14 cellular contexts compared by ENCODE assay signal in genomic region chr21:42343101-42343500, GRCh38. TPM values are rescaled to one million over a fixed set of nuclear protein-coding genes. Genes with fewer than 3 reads are reported as not detected.
A peak's percentile ranks its signal among the peaks of the same experiment; 100 is the strongest.
DNase-seq lines count a peak whose midpoint lies in the region; TF ChIP-seq lines count a peak whose summit lies in the region.
"Had no signal": no experiment of that assay in that cellular context is flagged by ENCODE, and none has a peak within 500 bp of the region (broad histone marks: within the 10 kb centered on the region; RNA-seq: fewer than 3 reads in every experiment).

No MANE protein-coding gene starts in this region.

- TF ChIP-seq CTCF in H9 (conservative IDR thresholded peaks at IDR 0.05) (no peak), VCaP (conservative IDR thresholded peaks at IDR 0.05) (no peak)

- no peak overlapping the region for H2AFZ ChIP-seq in H9 (ENCODE audit: low read length)

- no peak overlapping the region for H3K18ac ChIP-seq in H9 (ENCODE audit: insufficient read length, low read depth, low read length)

- no peaks in the 10 kb centered on the region for H3K36me3 Mint-ChIP-seq in H9 (ENCODE audit: insufficient read depth in 1 of 3, low read depth in 3 of 3)

- H3K27ac ChIP-seq in H9 (ENCODE audit: insufficient read length, low read depth, low read length) (no peak overlapping the region), VCaP (peak overlapping the region; percentile 21; the same call in 1 of the 2 replicates)
- H3K27ac ChIP-seq: A549, BLaER1, HL-60 had no signal

- H3K23ac ChIP-seq in H9 (ENCODE audit: insufficient read length, low read depth, low read length), result no peak overlapping the region

- no peak overlapping the region for H2BK120ac ChIP-seq in H9 (ENCODE audit: low read depth, low read length, poor library complexity, severe bottlenecking)

- no peak overlapping the region for H3K14ac ChIP-seq in H9 (ENCODE audit: insufficient read depth, low read length)

- no peaks in the 10 kb centered on the region for H4K20me1 ChIP-seq in H9 (ENCODE audit: control insufficient read depth, insufficient read depth, insufficient read length)
- H4K20me1 ChIP-seq: BLaER1 had no signal

- H3K23me2 ChIP-seq in H9 (ENCODE audit: insufficient read length, low read depth, low read length, poor library complexity, severe bottlenecking), result no peaks in the 10 kb centered on the region

- no CpG with 5 or more reads among the region's 10 CpGs for WGBS in H9 (ENCODE audit: extremely low coverage, insufficient read length, low lambda C conversion rate)

- H4K8ac ChIP-seq in H9 (replicated peaks; ENCODE audit: insufficient read length, low read depth, low read length), result no peak overlapping the region

- H3K56ac ChIP-seq in H9 (ENCODE audit: insufficient read length, low read depth, low read length), result no peak overlapping the region

- H2BK15ac ChIP-seq in H9 (ENCODE audit: low read depth, low read length), result no peak overlapping the region

- H2BK5ac ChIP-seq in H9 (ENCODE audit: insufficient read length, low read length), result no peak overlapping the region

- H3K27me3 ChIP-seq in H9 (ENCODE audit: insufficient read depth, low read length) (no peaks in the 10 kb centered on the region), H7 (ENCODE audit: control insufficient read depth, insufficient read depth, low read length) (no peaks in the 10 kb centered on the region)
- H3K27me3 ChIP-seq: BLaER1 had no signal

- no peak overlapping the region for H2AK5ac ChIP-seq in H9 (ENCODE audit: insufficient read length, low read length)

- no peaks in the 10 kb centered on the region for H3K9me3 Mint-ChIP-seq in H9

- H3K4me1 ChIP-seq in H9 (ENCODE audit: insufficient read depth, low read length), result peaks cover 1% of the 10 kb centered on the region; the same call in 1 of the 2 replicates
- H3K4me1 ChIP-seq: A549 had no signal

- no peak overlapping the region for H3K9ac ChIP-seq in H9 (ENCODE audit: extremely low read depth, insufficient read length, low read length)
- H3K9ac ChIP-seq: BLaER1 had no signal

- H3K79me2 ChIP-seq in H9 (ENCODE audit: insufficient read depth, low read length), result no peaks in the 10 kb centered on the region

- H3T11ph ChIP-seq in H9 (ENCODE audit: low read length), result no peak overlapping the region

- no peaks in the 10 kb centered on the region for H3K36me3 ChIP-seq in H7 (replicated peaks; ENCODE audit: control insufficient read depth, insufficient read depth, low read length)
- H3K36me3 ChIP-seq: BLaER1 had no signal

- no peaks in the 10 kb centered on the region for H3K9me3 ChIP-seq in H9 (ENCODE audit: control insufficient read depth, low read depth, low read length)
- H3K9me3 ChIP-seq: A549, BLaER1 had no signal

- H3K4me3 ChIP-seq in H7 (ENCODE audit: insufficient read depth, low read depth, low read length), result no peak overlapping the region
- H3K4me3 ChIP-seq: A549, BLaER1 had no signal

- H4K5ac ChIP-seq in H9 (ENCODE audit: insufficient read length, low read depth, low read length), result no peak overlapping the region

- peaks cover 1% of the 10 kb centered on the region for H3K27me3 Mint-ChIP-seq in H9 (ENCODE audit: low read depth)

- H4K91ac ChIP-seq in H9 (ENCODE audit: insufficient read length, low read depth, low read length), result no peak overlapping the region

- peak overlapping the region in 1 of 3 experiments; percentile 60; a peak in 2 of 7 replicates for H3K27ac Mint-ChIP-seq in H9

- DNase-seq in H9 (peak; percentile 15), islet precursor cell (peak; percentile 32), AG08395 (ENCODE audit: low spot score) (no peak), H7 (no peak), DMS53 treated with DMSO at 0.1 percent for 48 hours (lab: John Stamatoyannopoulos, UW; ENCODE audit: unreplicated experiment) (no peak)
- DNase-seq in stimulated activated CD8-positive, alpha-beta memory T cell treated with anti-CD3 and anti-CD28 coated beads, Interleukin-4, amount 100 ng/mL, for 48 hours, result peak; percentile 2
- DNase-seq: AML-193, DMS53 had no signal

- no peak overlapping the region for H3K4ac ChIP-seq in H9 (ENCODE audit: low read depth, low read length)

- H2BK12ac ChIP-seq in H9 (ENCODE audit: insufficient read length, low read depth, low read length), result no peak overlapping the region

- no peak overlapping the region for H3K4me3 Mint-ChIP-seq in H9

- peaks cover 3 to 9% of the 10 kb centered on the region in 2 experiments for H3K4me1 Mint-ChIP-seq in H9

- H3K79me1 ChIP-seq in H9 (ENCODE audit: insufficient read depth, low read depth, low read length, poor library complexity, severe bottlenecking), result no peaks in the 10 kb centered on the region

- no peak overlapping the region for H3K4me2 ChIP-seq in H9 (ENCODE audit: insufficient read depth, insufficient read length, low read length)
- H3K4me2 ChIP-seq: A549, BLaER1 had no signal

- no peak overlapping the region for H2BK20ac ChIP-seq in H9 (ENCODE audit: low read depth, low read length, poor library complexity, severe bottlenecking)

RNA-seq across cellular contexts. Expression of gene TFF2, which starts 7.7 kb away (rescaled TPM):
- not detected in 2 replicates for total RNA-seq in H9 (2021)
- total RNA-seq in H7 (2014; rRNA removed; shearing (Covaris generic)), result not detected in 2 replicates
- total RNA-seq: Daoy, H4 had no signal

RNA-seq across cellular contexts. Expression of gene TFF1, which starts 23.2 kb away (rescaled TPM):
- not detected in 2 replicates for total RNA-seq in H9 (2021)
- 1.3 TPM in 1 of 2 replicates, not detected in the other for total RNA-seq in H7 (2014; rRNA removed; shearing (Covaris generic))
- total RNA-seq: Daoy, H4 had no signal

RNA-seq across cellular contexts. Expression of gene TFF3, which starts 27.9 kb away (rescaled TPM):
- 1.5 TPM in 2 replicates for total RNA-seq in H9 (2021)
- total RNA-seq in H7 (2014; rRNA removed; shearing (Covaris generic)), result 2.1 and 9.2 TPM in 2 replicates
- total RNA-seq: H4 had no signal

RNA-seq across cellular contexts. Expression of gene TMPRSS3, which starts 52.8 kb away (rescaled TPM):
- total RNA-seq in H9 (2021), result 0.31 and 0.44 TPM in 2 replicates
- total RNA-seq in H7 (2014; rRNA removed; shearing (Covaris generic)), result not detected in 2 replicates

Comparison
In these comparisons a context has a peak if more than half of its experiments do, and no peak if none do; other contexts are left out.
1. DNase-seq: peak in H9 (single experiment), islet precursor cell (single experiment) and stimulated activated CD8-positive, alpha-beta memory T cell treated with anti-CD3 and anti-CD28 coated beads, Interleukin-4, amount 100 ng/mL, for 48 hours (single experiment); none in AG08395 (single experiment), H7 (single experiment) and DMS53 treated with DMSO at 0.1 percent for 48 hours (single experiment).